In genomic region chr4:88591787-88592599, GRCh38 we compare ENCODE assay signal across 1 cellular context.
A peak's percentile ranks its signal among the peaks of the same experiment; 100 is the strongest.
TF ChIP-seq lines count a peak whose summit lies in the region.

TSS of gene HERC3 (plus strand) at chr4:88592480. CDS start at chr4:88605824, 13,344 bp downstream.

TF ChIP-seq in GM12878, 131 proteins besides CTCF, POLR2A, EP300 and RAD21 (continued from another document):
- TF ChIP-seq ZNF687 (IDR thresholded peaks at IDR 0.05) (peak; percentile 67), SP1 (IDR thresholded peaks at IDR 0.05; ENCODE audit: low read depth, low read length) (peak; percentile 96), FOS (IDR thresholded peaks at IDR 0.05; ENCODE audit: borderline replicate concordance, extremely low read depth, insufficient read length) (peak; percentile 73), RUNX3 (IDR thresholded peaks at IDR 0.05; ENCODE audit: low read length) (peak; percentile 48), GATAD2B (conservative IDR thresholded peaks at IDR 0.05; ENCODE audit: low read depth) (peak; percentile 60; the same call in 1 of the 2 replicates), MAX (IDR thresholded peaks at IDR 0.05; ENCODE audit: low read depth, low read length) (peak; percentile 77), CREB1 (IDR thresholded peaks at IDR 0.05; ENCODE audit: low read depth) (peak; percentile 9; the same call in 1 of the 2 replicates), CEBPZ (IDR thresholded peaks at IDR 0.05; ENCODE audit: low read depth, low read length) (peak; percentile 15; the same call in 1 of the 2 replicates), WRNIP1 (IDR thresholded peaks at IDR 0.05; ENCODE audit: borderline replicate concordance, low read depth, low read length) (no peak), ATF7 (IDR thresholded peaks at IDR 0.05; ENCODE audit: low read depth) (no peak), YY1 (IDR thresholded peaks at IDR 0.05; ENCODE audit: low read depth, low read length) (peak; percentile 56; the same call in 1 of the 2 replicates), RELA (IDR thresholded peaks at IDR 0.05; ENCODE audit: borderline replicate concordance, partially characterized antibody) (peak; percentile 36), SMAD1 (IDR thresholded peaks at IDR 0.05; ENCODE audit: low read depth, partially characterized antibody) (no peak), E4F1 (IDR thresholded peaks at IDR 0.05; ENCODE audit: borderline replicate concordance, partially characterized antibody) (no peak)
